Comparison of ENCODE assay signal across 9 cellular contexts in genomic region chr21:44083631-44084291, GRCh38. TPM values are rescaled to one million over a fixed set of nuclear protein-coding genes. Genes with fewer than 3 reads are reported as not detected.
A peak's percentile ranks its signal among the peaks of the same experiment; 100 is the strongest.
DNase-seq lines count a peak whose midpoint lies in the region; FAIRE-seq and TF ChIP-seq lines count a peak whose summit lies in the region.
"Had no signal": no experiment of that assay in that cellular context is flagged by ENCODE, and none has a peak within 500 bp of the region (broad histone marks: within the 10 kb centered on the region; RNA-seq: fewer than 3 reads in every experiment).

No MANE protein-coding gene starts in this region.

- H3K9ac ChIP-seq in kidney (ENCODE audit: low read length in 2 of 2) (peak overlapping the region in 1 of 2 donors; percentile 37), GM23248 (no peak overlapping the region)
- H3K9ac ChIP-seq: SK-N-SH had no signal

- 95 to 96% methylated on average over 16 of the region's 16 CpGs for WGBS in GM23248 (ENCODE audit: low coverage in 1 of 2, low lambda C conversion rate in 2 of 2, missing lambda C conversion rate in 2 of 2), 2 experiments

- H2AFZ ChIP-seq in GM23248, result no peak overlapping the region

- H3K9me3 ChIP-seq in kidney (ENCODE audit: control insufficient read depth in 1 of 2, low read length in 2 of 2) (no peaks in the 10 kb centered on the region), GM23248 (ENCODE audit: low read depth) (no peaks in the 10 kb centered on the region)
- H3K9me3 ChIP-seq: SK-N-SH had no signal

- no peaks in the 10 kb centered on the region for H4K20me1 ChIP-seq in GM23248 (ENCODE audit: insufficient read depth)

- H3K4me3 ChIP-seq in kidney (ENCODE audit: low read length in 2 of 2) (peak overlapping the region; percentile 32 to 38), GM23248 (no peak overlapping the region)

- H3K79me2 ChIP-seq in GM23248 (ENCODE audit: insufficient read depth), result 0 out of 2 replicates have a peak, but pooled peaks cover 8% of the 10 kb centered on the region

- H3F3A ChIP-seq in GM23248 (ENCODE audit: insufficient read depth), result no peaks in the 10 kb centered on the region

- intact Hi-C loops in kidney (cut with DNase I), result no loop called here

- peaks cover 33 to 49% of the 10 kb centered on the region in 2 donors for H3K4me1 ChIP-seq in kidney (ENCODE audit: control insufficient read depth in 1 of 2, insufficient read depth in 1 of 2, low read depth in 1 of 2, low read length in 2 of 2)
- no peaks in the 10 kb centered on the region for H3K4me1 ChIP-seq in GM23248 (ENCODE audit: insufficient read depth)

- POLR2A ChIA-PET in HEK293T (lab: Yijun Ruan, JAX), result interaction anchor here (0.6 kb wide), 1 partner anchor 63 kb away, joined by 5 read pairs; no protein-coding TSS in a partner anchor

- FAIRE-seq in kidney (lab: Jason Lieb, UNC), result no peak

- in situ Hi-C loops in GM23248 (cut with MboI), result no loop called here

- DNase-seq in T-helper 2 cell, result peak in 4 of 5 experiments; percentile 26 to 91 (median 73)
- DNase-seq in activated gamma-delta T cell (lab: John Stamatoyannopoulos, UW), result peak; percentile 37
- peak; percentile 78 for DNase-seq in kidney
- DNase-seq in stimulated activated CD8-positive, alpha-beta memory T cell treated with anti-CD3 and anti-CD28 coated beads, Interleukin-7, amount 100 ng/mL, for 48 hours (ENCODE audit: extremely low read depth in 1 of 2, low read depth in 1 of 2), result peak; percentile 45 to 65
- DNase-seq in NCI-H2081 (lab: John Stamatoyannopoulos, UW), result no peak
- no peak for DNase-seq in HEK293T (ENCODE audit: extremely low spot score)
- no peak for DNase-seq in GM23248
- no peak for DNase-seq in H4 (ENCODE audit: low spot score)
- DNase-seq: SK-N-SH had no signal

- H3K27ac ChIP-seq in kidney (ENCODE audit: low read depth in 2 of 2, low read length in 2 of 2) (peak overlapping the region; percentile 61 to 82), GM23248 (no peak overlapping the region)

- TF ChIP-seq CTCF in kidney (IDR thresholded peaks at IDR 0.05; ENCODE audit: borderline replicate concordance, extremely low read depth, insufficient read depth), result no peak

- H3K9me2 ChIP-seq in GM23248 (ENCODE audit: insufficient read depth), result no peaks in the 10 kb centered on the region
- H3K9me2 ChIP-seq: SK-N-SH had no signal

- H3K36me3 ChIP-seq in kidney (ENCODE audit: control insufficient read depth in 1 of 2, insufficient read depth in 2 of 2, low read length in 2 of 2), result peaks cover 9 to 50% of the 10 kb centered on the region in 2 donors
- H3K36me3 ChIP-seq in GM23248 (ENCODE audit: low read depth), result peaks cover 23% of the 10 kb centered on the region; the same call in 1 of the 2 replicates

- no peak overlapping the region for H3K4me2 ChIP-seq in GM23248 (ENCODE audit: unreplicated experiment)
- H3K4me2 ChIP-seq: SK-N-SH had no signal

- H3K27me3 ChIP-seq in GM23248 (replicated peaks; ENCODE audit: insufficient read depth), result no peaks in the 10 kb centered on the region

- CTCF ChIA-PET in HEK293T (lab: Yijun Ruan, JAX), result interaction anchor here (0.6 kb wide), 2 partner anchors 14 to 45 kb away, joined by 3 read pairs; no protein-coding TSS in a partner anchor

TF ChIP-seq in HEK293T, 16 proteins besides CTCF, POLR2A, EP300 and RAD21:
- TF ChIP-seq HDGF (IDR thresholded peaks at IDR 0.05; ENCODE audit: borderline replicate concordance) (no peak), ELF4 (IDR thresholded peaks at IDR 0.05) (no peak), BHLHE40 (IDR thresholded peaks at IDR 0.05; ENCODE audit: borderline replicate concordance) (no peak), SUZ12 (IDR thresholded peaks at IDR 0.05) (no peak), CTBP1 (IDR thresholded peaks at IDR 0.05; ENCODE audit: borderline replicate concordance) (no peak)

RNA-seq across cellular contexts. Expression of gene PWP2, which starts 23.4 kb away (rescaled TPM):
- 8.1 TPM for total RNA-seq in kidney
- 0.84 TPM for polyA plus RNA-seq in kidney (ENCODE audit: insufficient read depth, low read depth, low replicate concordance)
- 16.1 and 16.3 TPM in 2 replicates for total RNA-seq in GM23248 (2014; rRNA removed; shearing (Covaris generic))
- 11.2 and 12.8 TPM in 2 replicates for polyA plus RNA-seq in GM23248 (2016; fragmentation: Nextera tagmentation; extraction: Ambion mirVana)
- total RNA-seq in H4 (2014; rRNA removed; shearing (Covaris generic)), result 11.5 and 32.8 TPM in 2 replicates

RNA-seq across cellular contexts. Expression of gene GATD3, which starts 49.7 kb away (rescaled TPM):
- total RNA-seq in kidney, result 15.8 TPM
- polyA plus RNA-seq in kidney (ENCODE audit: insufficient read depth, low read depth, low replicate concordance) (18.3 TPM), GM23248 (2016; fragmentation: Nextera tagmentation; extraction: Ambion mirVana) (49.1 and 50.9 TPM in 2 replicates)
- 39.6 and 45.7 TPM in 2 replicates for total RNA-seq in GM23248 (2014; rRNA removed; shearing (Covaris generic))
- total RNA-seq in H4 (2014; rRNA removed; shearing (Covaris generic)), result 8.4 and 11.1 TPM in 2 replicates

Comparison
In these comparisons a context has a peak if more than half of its experiments do, and no peak if none do; other contexts are left out.
1. DNase-seq: peak in T-helper 2 cell (4 of 5), activated gamma-delta T cell (single experiment), kidney (single experiment) and stimulated activated CD8-positive, alpha-beta memory T cell treated with anti-CD3 and anti-CD28 coated beads, Interleukin-7, amount 100 ng/mL, for 48 hours (2 of 2); none in NCI-H2081 (0 of 2), HEK293T (single experiment), GM23248 (single experiment) and H4 (single experiment).